Comparison of ENCODE assay signal across 11 cellular contexts in genomic region chr1:242890211-242890741, GRCh38.
DNase-seq lines count a peak whose midpoint lies in the region; ATAC-seq and TF ChIP-seq lines count a peak whose summit lies in the region.
"Had no signal": no experiment of that assay in that cellular context is flagged by ENCODE, and none has a peak within 500 bp of the region (broad histone marks: within the 10 kb centered on the region; RNA-seq: fewer than 3 reads in every experiment).

No MANE protein-coding gene starts in this region.

- no peak overlapping the region for H3K27ac Mint-ChIP-seq in endodermal cell
- H3K27ac Mint-ChIP-seq: activated T-helper 2 cell treated with anti-CD3 and anti-CD28 coated beads, Interferon-gamma antibody, Interleukin-2, Interleukin-4, amounts not matched to agents 10 μg/mL and 5 μg/mL and 100 μg/mL, durations not matched to agents 14 hours and 24 hours and 36 hours had no signal

- no peaks in the 10 kb centered on the region for H3K27me3 ChIP-seq in endodermal cell (ENCODE audit: control insufficient read depth, insufficient read depth, low read length, poor library complexity, severe bottlenecking)
- no peaks in the 10 kb centered on the region for H3K27me3 ChIP-seq in ascending aorta

- intact Hi-C loops in ascending aorta (cut with DNase I) = no loop called here

- peak; percentile 27 for DNase-seq in G401 (ENCODE audit: low spot score)
- peak; percentile 7 for DNase-seq in M059J (ENCODE audit: low read depth)
- DNase-seq in endodermal cell = peak; percentile 94
- DNase-seq in pons (ENCODE audit: low spot score) = no peak
- no peak for DNase-seq in glomerular visceral epithelial cell (ENCODE audit: extremely low spot score)
- no peak for DNase-seq in ascending aorta (ENCODE audit: low spot score in 2 of 2)
- DNase-seq: NCI-H1048 had no signal

- no peaks in the 10 kb centered on the region for H3K4me1 Mint-ChIP-seq in endodermal cell

- ATAC-seq in GM19463 (IDR thresholded peaks at IDR 0.05; ENCODE audit: unreplicated experiment) = no peak

- no peak overlapping the region for H3K9ac ChIP-seq in endodermal cell (ENCODE audit: extremely low read depth, low read length, poor library complexity, severe bottlenecking)

- TF ChIP-seq CTCF in endodermal cell (conservative IDR thresholded peaks at IDR 0.05) (no peak), ascending aorta (IDR thresholded peaks at IDR 0.05) (no peak)

- peak overlapping the region; percentile 37 for H3K4me3 Mint-ChIP-seq in endodermal cell

- no peaks in the 10 kb centered on the region for H3K9me3 Mint-ChIP-seq in endodermal cell

- no peaks in the 10 kb centered on the region for H3K36me3 Mint-ChIP-seq in endodermal cell (ENCODE audit: low read depth)

- H3K4me3 ChIP-seq in endodermal cell (ENCODE audit: low read length) (no peak overlapping the region), mesodermal cell (ENCODE audit: extremely low read depth, insufficient read depth, low read length, poor library complexity, severe bottlenecking) (peak overlapping the region; percentile 21), ascending aorta (no peak overlapping the region)
- H3K4me3 ChIP-seq: upper lobe of left lung had no signal

- H3K4me1 ChIP-seq in endodermal cell (ENCODE audit: control insufficient read depth, insufficient read depth, low read length) (no peaks in the 10 kb centered on the region), mesodermal cell (ENCODE audit: control insufficient read depth, insufficient read depth, low read length, poor library complexity, severe bottlenecking) (no peaks in the 10 kb centered on the region), ascending aorta (no peaks in the 10 kb centered on the region)
- H3K4me1 ChIP-seq: upper lobe of left lung had no signal

- H3K27ac ChIP-seq in endodermal cell (ENCODE audit: low read depth, low read length) (no peak overlapping the region), mesodermal cell (ENCODE audit: low read depth, low read length, severe bottlenecking) (no peak overlapping the region), ascending aorta (no peak overlapping the region)
- H3K27ac ChIP-seq: upper lobe of left lung had no signal

- WGBS in endodermal cell (ENCODE audit: insufficient coverage in 1 of 2, insufficient read length in 1 of 2), 2 experiments = 2 to 4% methylated on average over 13 to 42 of the region's 42 CpGs
- 2 to 3% methylated on average over 20 to 36 of the region's 42 CpGs for whole genome bisulfite sequencing in mesodermal cell (ENCODE audit: insufficient coverage in 2 of 2), 2 experiments

- in situ Hi-C loops in G401 (cut with HindIII; ENCODE audit: low sequenced_read_pairs) = no loop called here

- H3K9me3 ChIP-seq in endodermal cell (ENCODE audit: control insufficient read depth, low read length) = no peaks in the 10 kb centered on the region
- no peaks in the 10 kb centered on the region for H3K9me3 ChIP-seq in mesodermal cell (ENCODE audit: control insufficient read depth, low read length)
- H3K9me3 ChIP-seq in ascending aorta = no peaks in the 10 kb centered on the region
- H3K9me3 ChIP-seq: upper lobe of left lung had no signal

- H3K27me3 Mint-ChIP-seq in endodermal cell (ENCODE audit: insufficient read depth) = peaks cover 4% of the 10 kb centered on the region

- H3K36me3 ChIP-seq in endodermal cell (ENCODE audit: control insufficient read depth, insufficient read depth, low read length) (no peaks in the 10 kb centered on the region), mesodermal cell (ENCODE audit: control insufficient read depth, insufficient read depth, low read length) (no peaks in the 10 kb centered on the region), ascending aorta (no peaks in the 10 kb centered on the region)
- H3K36me3 ChIP-seq: upper lobe of left lung had no signal

Comparison
In these comparisons a context has a peak if more than half of its experiments do, and no peak if none do; other contexts are left out.
1. DNase-seq: peak in G401 (single experiment), M059J (single experiment) and endodermal cell (single experiment); none in pons (single experiment), glomerular visceral epithelial cell (single experiment) and ascending aorta (0 of 2).